Comparison of ENCODE assay signal across 26 cellular contexts in the genomic region with DNA sequence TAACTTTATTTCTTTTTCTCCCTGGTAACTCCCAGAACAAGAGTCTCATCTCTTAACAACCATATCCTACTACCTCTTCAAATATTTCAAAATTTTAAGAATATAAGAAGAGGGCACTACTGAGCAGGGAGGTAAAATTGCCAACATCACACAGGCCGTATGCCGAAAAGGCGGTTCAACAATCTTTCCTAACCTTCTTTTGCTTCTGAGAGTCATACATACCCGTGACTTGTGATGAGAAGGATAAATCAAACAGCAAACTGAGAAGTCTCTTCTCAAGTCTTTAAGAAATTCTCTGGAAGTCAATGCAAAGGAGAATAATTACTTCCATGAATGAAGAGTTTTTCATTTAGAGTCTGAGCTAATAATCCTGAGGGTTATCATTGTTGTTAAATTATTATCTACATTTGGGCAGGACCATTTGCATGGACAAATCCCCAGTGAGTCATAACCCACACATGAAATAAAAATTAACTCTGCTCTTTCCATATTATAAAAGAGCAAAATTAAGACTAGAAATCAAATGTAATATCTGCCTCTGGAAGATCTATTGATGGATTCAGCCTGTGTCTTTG. TPM values are rescaled to one million over a fixed set of nuclear protein-coding genes. Genes with fewer than 3 reads are reported as not detected.
DNase-seq lines count a peak whose midpoint lies in the region; ATAC-seq and TF ChIP-seq lines count a peak whose summit lies in the region.
"Had no signal": no experiment of that assay in that cellular context is flagged by ENCODE, and none has a peak within 500 bp of the region (broad histone marks: within the 10 kb centered on the region; RNA-seq: fewer than 3 reads in every experiment).

No MANE protein-coding gene starts in this region.

- 0 out of 2 replicates have a peak overlapping the region, but pooled peaks have one; percentile 52 for H2AK5ac ChIP-seq in IMR-90 (ENCODE audit: low read depth, low read length)

- no peak overlapping the region for H2BK5ac ChIP-seq in IMR-90 (ENCODE audit: low read depth, low read length, poor library complexity, severe bottlenecking)

- no peak overlapping the region for H3K4me3 Mint-ChIP-seq in nephron progenitor cell
- H3K4me3 Mint-ChIP-seq: T-cell had no signal

- POLR2A ChIA-PET in IMR-90 (lab: Charles Lee; ENCODE audit: unreplicated experiment), result no interaction called here

- CTCF ChIA-PET in IMR-90 (lab: Yijun Ruan, JAX) (no interaction called here), mammary epithelial cell (lab: Charles Lee; ENCODE audit: low non-redundant PET) (no interaction called here)

- H3K4me3 ChIP-seq in IMR-90 (ENCODE audit: insufficient read depth, low read depth, low read length) (no peak overlapping the region), mammary epithelial cell (replicated peaks in 1 of 3; ENCODE audit: insufficient read depth in 1 of 3, low read depth in 2 of 3, low read length in 3 of 3) (no peak overlapping the region), lower lobe of right lung (no peak overlapping the region)
- H3K4me3 ChIP-seq: adrenal gland; BLaER1 treated with 17β-estradiol and CSF1 and Interleukin-3, amounts not matched to agents 10 nM and 100 nM; dorsolateral prefrontal cortex; sigmoid colon; transverse colon had no signal

- no peaks in the 10 kb centered on the region for H3K79me1 ChIP-seq in IMR-90 (ENCODE audit: low read depth in 1 of 2, low read length in 2 of 2)

- H3K4me1 ChIP-seq in IMR-90 (ENCODE audit: control insufficient read depth, insufficient read depth, low read length) (peaks cover 3% of the 10 kb centered on the region), mammary epithelial cell (ENCODE audit: insufficient read depth, low read length) (peaks cover 17% of the 10 kb centered on the region), lower lobe of right lung (peaks cover 8% of the 10 kb centered on the region)
- H3K4me1 ChIP-seq: adrenal gland, sigmoid colon, transverse colon had no signal

- H3K56ac ChIP-seq in IMR-90 (ENCODE audit: extremely low read depth, insufficient read depth, low read length), result no peak overlapping the region

- no peak overlapping the region for H2AK9ac ChIP-seq in IMR-90 (replicated peaks; ENCODE audit: low read depth, low read length, poor library complexity)

- no peak for TF ChIP-seq POLR2A in IMR-90 (IDR thresholded peaks at IDR 0.05; ENCODE audit: low read depth, low read length)

- intact Hi-C loops in IMR-90 (cut with micrococcal nuclease) (no loop called here), mammary epithelial cell (cut with micrococcal nuclease) (no loop called here), lower lobe of right lung (cut with DNase I) (no loop called here)

- H3K9me3 ChIP-seq in IMR-90 (ENCODE audit: control insufficient read depth, insufficient read depth, low read length) (no peaks in the 10 kb centered on the region), mammary epithelial cell (replicated peaks; ENCODE audit: insufficient read depth, low read length) (no peaks in the 10 kb centered on the region), lower lobe of right lung (no peaks in the 10 kb centered on the region)
- H3K9me3 ChIP-seq: adrenal gland; BLaER1 treated with 17β-estradiol and CSF1 and Interleukin-3, amounts not matched to agents 10 nM and 100 nM; sigmoid colon; transverse colon had no signal

- dilution Hi-C loops in IMR-90 (cut with HindIII; ENCODE audit: low sequenced_read_pairs, unreplicated experiment) (no loop called here), mammary epithelial cell (cut with HindIII; ENCODE audit: low sequenced_read_pairs) (no loop called here)

- ATAC-seq in IMR-90 (ENCODE audit: low read depth) (0 out of 2 replicates have a peak, but pooled peaks have one; percentile 37), lower lobe of right lung (peak in 1 of 2 donors; percentile 55)
- ATAC-seq: stimulated activated naive CD8-positive, alpha-beta T cell treated with anti-CD3 and anti-CD28 coated beads, Interleukin-15, Interleukin-2, amounts not matched to agents 100 U/mL and 50 U/mL, for 24 hours; T-cell had no signal

- peak overlapping the region; percentile 74 for H3K27ac ChIP-seq in 22Rv1
- no peak overlapping the region for H3K27ac ChIP-seq in IMR-90 (ENCODE audit: insufficient read depth, low read length)
- no peak overlapping the region for H3K27ac ChIP-seq in mammary epithelial cell (ENCODE audit: insufficient read depth, low read depth, low read length)
- peak overlapping the region; percentile 38 for H3K27ac ChIP-seq in lower lobe of right lung
- H3K27ac ChIP-seq: adrenal gland; BLaER1 treated with 17β-estradiol and CSF1 and Interleukin-3, amounts not matched to agents 10 nM and 100 nM; dorsolateral prefrontal cortex; HL-60; sigmoid colon; transverse colon had no signal

- no peak overlapping the region for H3K27ac Mint-ChIP-seq in nephron progenitor cell
- H3K27ac Mint-ChIP-seq: T-cell had no signal

- no peak overlapping the region; the same call in 2 of the 3 replicates for H2BK15ac ChIP-seq in IMR-90 (ENCODE audit: low read depth, low read length)

- H3K23ac ChIP-seq in IMR-90 (ENCODE audit: low read depth, low read length), result no peak overlapping the region

- no peak for TF ChIP-seq RAD21 in IMR-90 (IDR thresholded peaks at IDR 0.05; ENCODE audit: low read length)

- no peak overlapping the region for H3K9ac ChIP-seq in IMR-90 (ENCODE audit: low read depth, low read length)
- no peak overlapping the region for H3K9ac ChIP-seq in mammary epithelial cell (ENCODE audit: insufficient read depth, low read length)
- H3K9ac ChIP-seq: BLaER1 treated with 17β-estradiol and CSF1 and Interleukin-3, amounts not matched to agents 10 nM and 100 nM had no signal

- peaks cover 16% of the 10 kb centered on the region for H3K4me1 Mint-ChIP-seq in nephron progenitor cell
- H3K4me1 Mint-ChIP-seq: T-cell had no signal

- H3K9me3 Mint-ChIP-seq in nephron progenitor cell, result no peaks in the 10 kb centered on the region
- H3K9me3 Mint-ChIP-seq: T-cell had no signal

- no peak overlapping the region for H3K18ac ChIP-seq in IMR-90 (ENCODE audit: low read depth, low read length)

- H2AFZ ChIP-seq in IMR-90 (replicated peaks; ENCODE audit: low read length, poor library complexity) (no peak overlapping the region), mammary epithelial cell (ENCODE audit: low read depth, low read length) (no peak overlapping the region)

- no peak overlapping the region for H4K5ac ChIP-seq in IMR-90 (ENCODE audit: low read depth, low read length)

- H4K20me1 ChIP-seq in IMR-90 (ENCODE audit: insufficient read depth, low read length) (no peaks in the 10 kb centered on the region), mammary epithelial cell (ENCODE audit: insufficient read depth, low read length) (no peaks in the 10 kb centered on the region)
- H4K20me1 ChIP-seq: BLaER1 treated with 17β-estradiol and CSF1 and Interleukin-3, amounts not matched to agents 10 nM and 100 nM had no signal

- H3K4ac ChIP-seq in IMR-90 (ENCODE audit: low read depth, low read length), result no peak overlapping the region

- in situ Hi-C loops in IMR-90 (cut with MboI; ENCODE audit: low sequenced_read_pairs), result no loop called here
- in situ Hi-C loops in mammary epithelial cell (cut with MboI; ENCODE audit: low sequenced_read_pairs in 2 of 2), result no loop called here

- no peaks in the 10 kb centered on the region for H3K79me2 ChIP-seq in mammary epithelial cell (ENCODE audit: insufficient read depth, low read length)

- H3K27me3 ChIP-seq in IMR-90 (ENCODE audit: control insufficient read depth, insufficient read depth, low read length), result no peaks in the 10 kb centered on the region
- no peaks in the 10 kb centered on the region for H3K27me3 ChIP-seq in mammary epithelial cell (ENCODE audit: insufficient read depth, low read length)
- no peaks in the 10 kb centered on the region for H3K27me3 ChIP-seq in lower lobe of right lung (ENCODE audit: low read depth)
- H3K27me3 ChIP-seq: adrenal gland; BLaER1 treated with 17β-estradiol and CSF1 and Interleukin-3, amounts not matched to agents 10 nM and 100 nM; dorsolateral prefrontal cortex; sigmoid colon; transverse colon had no signal

- no peak for TF ChIP-seq CTCF in 22Rv1 (IDR thresholded peaks at IDR 0.05)
- no peak for TF ChIP-seq CTCF in IMR-90 (conservative IDR thresholded peaks at IDR 0.05; ENCODE audit: low read depth, low read length)
- TF ChIP-seq CTCF in mammary epithelial cell (conservative IDR thresholded peaks at IDR 0.05 in 1 of 2, IDR thresholded peaks at IDR 0.05 in 1 of 2; ENCODE audit: extremely low read depth in 1 of 2, insufficient read depth in 1 of 2, low read depth in 1 of 2, low read length in 2 of 2), result no peak
- no peak for TF ChIP-seq CTCF in lower lobe of right lung (IDR thresholded peaks at IDR 0.05)
- TF ChIP-seq CTCF in nephron progenitor cell (IDR thresholded peaks at IDR 0.05), result no peak

- H4K8ac ChIP-seq in IMR-90 (ENCODE audit: low read depth in 2 of 2, low read length in 2 of 2), result no peak overlapping the region

- no peak overlapping the region for H3K14ac ChIP-seq in IMR-90 (replicated peaks; ENCODE audit: low read depth, low read length)

- no peaks in the 10 kb centered on the region for H3K36me3 Mint-ChIP-seq in nephron progenitor cell (ENCODE audit: low read depth)
- H3K36me3 Mint-ChIP-seq: T-cell had no signal

- H3K4me2 ChIP-seq in IMR-90 (ENCODE audit: low read depth, low read length) (no peak overlapping the region), mammary epithelial cell (ENCODE audit: insufficient read depth, low read depth, low read length) (peak overlapping the region; percentile 28)
- H3K4me2 ChIP-seq: BLaER1 treated with 17β-estradiol and CSF1 and Interleukin-3, amounts not matched to agents 10 nM and 100 nM had no signal

- no peaks in the 10 kb centered on the region for H3K36me3 ChIP-seq in IMR-90 (ENCODE audit: control insufficient read depth, insufficient read depth, low read length)
- H3K36me3 ChIP-seq in mammary epithelial cell (ENCODE audit: insufficient read depth, low read length), result no peaks in the 10 kb centered on the region
- no peaks in the 10 kb centered on the region for H3K36me3 ChIP-seq in lower lobe of right lung
- H3K36me3 ChIP-seq: adrenal gland; BLaER1 treated with 17β-estradiol and CSF1 and Interleukin-3, amounts not matched to agents 10 nM and 100 nM; sigmoid colon; transverse colon had no signal

- no peak for DNase-seq in IMR-90
- no peak for DNase-seq in mammary epithelial cell
- DNase-seq in lower lobe of right lung, result no peak
- no peak for DNase-seq in NCI-H187 treated with DMSO at 0.1 percent for 48 hours (lab: John Stamatoyannopoulos, UW)
- DNase-seq in kidney tubule cell (ENCODE audit: low spot score), result no peak
- DNase-seq in nephron progenitor cell, result no peak
- no peak for DNase-seq in NCI-H2029 (lab: John Stamatoyannopoulos, UW)
- DNase-seq: activated gamma-delta T cell; adrenal gland; DMS 273 treated with DMSO at 0.1 percent for 48 hours; dorsolateral prefrontal cortex; GF-D8; HCEC 1CT; KG1; NCI-H1048; NCI-H2081 treated with DMSO at 0.1 percent for 48 hours; NCI-H510A; Right ventricle myocardium superior; sigmoid colon; stimulated activated CD4-positive, alpha-beta T cell treated with anti-CD3 and anti-CD28 coated beads, Interleukin-2, amount 100 ng/mL, for 24 hours; stimulated activated naive CD8-positive, alpha-beta T cell treated with anti-CD3 and anti-CD28 coated beads, Interleukin-15, Interleukin-2, amounts not matched to agents 100 U/mL and 50 U/mL, for 24 hours; T-cell; transverse colon had no signal

- no peak overlapping the region for H4K91ac ChIP-seq in IMR-90 (ENCODE audit: insufficient read depth, low read depth, low read length)

- H3K27me3 Mint-ChIP-seq in nephron progenitor cell (ENCODE audit: low read depth, poor library complexity), result peaks cover 13% of the 10 kb centered on the region
- H3K27me3 Mint-ChIP-seq: T-cell had no signal

- no CpG with 5 or more reads among the region's 4 CpGs for WGBS in IMR-90 (ENCODE audit: extremely low coverage in 2 of 2, insufficient read length in 1 of 2), 2 experiments
- 86% methylated on average over 4 of the region's 4 CpGs for whole genome bisulfite sequencing in mammary epithelial cell (ENCODE audit: low coverage, missing lambda C conversion rate)

- no peaks in the 10 kb centered on the region for H3K9me1 ChIP-seq in IMR-90 (ENCODE audit: insufficient read depth, low read length)

- no TSS peak for BruUV-seq in IMR-90 (replicated peaks; lab: Mats Ljungman, UMichigan)
- BruUV-seq in mammary epithelial cell (replicated peaks; lab: Mats Ljungman, UMichigan), result no TSS peak

- H2BK20ac ChIP-seq in IMR-90 (ENCODE audit: low read depth, low read length), result no peak overlapping the region

- H2BK120ac ChIP-seq in IMR-90 (ENCODE audit: low read depth, low read length), result no peak overlapping the region

RNA-seq across cellular contexts. Expression of a gene that starts 22.4 kb away (rescaled TPM):
- 29.9 and 32.2 TPM in 2 replicates for total RNA-seq in IMR-90 (2012; rRNA removed)
- 25.4 and 26.0 TPM in 2 replicates for polyA plus RNA-seq in IMR-90 (2012; rRNA removed)
- 16.3 and 17.2 TPM in 2 replicates for polyA plus RNA-seq in IMR-90 (2012; cell fraction: cytosol; rRNA removed)
- 9.8 and 15.3 TPM in 2 replicates for polyA plus RNA-seq in IMR-90 (2012; cell fraction: nucleus; rRNA removed; ENCODE audit: low replicate concordance)
- 10 to 100 TPM; 40.0 to 67.3 TPM for total RNA-seq in mammary epithelial cell
- polyA plus RNA-seq in mammary epithelial cell, result 38.9 TPM
- 84.7 TPM for polyA minus RNA-seq in mammary epithelial cell
- 90.3 TPM for total RNA-seq in lower lobe of right lung

RNA-seq across cellular contexts. Expression of a gene that starts 38.4 kb away (rescaled TPM):
- total RNA-seq in IMR-90 (2012; rRNA removed) (84.8 and 87.5 TPM in 2 replicates), mammary epithelial cell (100 to 1,000 TPM in 1 of 2 donors, 10 to 100 TPM in 1; 37.8 to 100 TPM), lower lobe of right lung (61.6 TPM)
- polyA plus RNA-seq in IMR-90 (2012; rRNA removed) (343 and 345 TPM in 2 replicates), mammary epithelial cell (194 TPM)
- 212 and 293 TPM in 2 replicates for polyA plus RNA-seq in IMR-90 (2012; cell fraction: cytosol; rRNA removed)
- 80.3 and 130 TPM in 2 replicates for polyA plus RNA-seq in IMR-90 (2012; cell fraction: nucleus; rRNA removed; ENCODE audit: low replicate concordance)
- 64.2 TPM for polyA minus RNA-seq in mammary epithelial cell

Comparison
In these comparisons a context has a peak if more than half of its experiments do, and no peak if none do; other contexts are left out.
1. H3K27ac ChIP-seq: peak in 22Rv1 (single experiment) and lower lobe of right lung (single experiment); none in IMR-90 (single experiment) and mammary epithelial cell (single experiment).